In genomic region chr5:88671808-88672499, GRCh38 we compare ENCODE assay signal across 15 cellular contexts.
DNase-seq lines count a peak whose midpoint lies in the region; ATAC-seq and TF ChIP-seq lines count a peak whose summit lies in the region.
"Had no signal": no experiment of that assay in that cellular context is flagged by ENCODE, and none has a peak within 500 bp of the region (broad histone marks: within the 10 kb centered on the region; RNA-seq: fewer than 3 reads in every experiment).

No MANE protein-coding gene starts in this region.

- peaks cover 6% of the 10 kb centered on the region for H3K36me3 Mint-ChIP-seq in T-helper 2 cell treated with Interferon-gamma antibody and Interleukin-4, amounts not matched to agents 5 μg/mL and 100 μg/mL, for 36 hours (ENCODE audit: low read depth)
- H3K36me3 Mint-ChIP-seq in chondrocyte (ENCODE audit: low read depth) = peaks cover 3% of the 10 kb centered on the region

- H3K4me1 Mint-ChIP-seq in T-helper 2 cell treated with Interferon-gamma antibody and Interleukin-4, amounts not matched to agents 5 μg/mL and 100 μg/mL, for 36 hours (ENCODE audit: low read depth) = peaks cover 24% of the 10 kb centered on the region
- peaks cover 24% of the 10 kb centered on the region for H3K4me1 Mint-ChIP-seq in chondrocyte (ENCODE audit: low read depth)

- peaks cover 0 to 30% (median 25%) of the 10 kb centered on the region in 4 donors for H3K4me1 ChIP-seq in sigmoid colon
- H3K4me1 ChIP-seq: A549 had no signal

- H3K27ac Mint-ChIP-seq in T-helper 2 cell treated with Interferon-gamma antibody and Interleukin-4, amounts not matched to agents 5 μg/mL and 100 μg/mL, for 36 hours = peak overlapping the region; percentile 41
- H3K27ac Mint-ChIP-seq in chondrocyte (ENCODE audit: unreplicated experiment) = no peak overlapping the region

- H3K9me3 ChIP-seq in sigmoid colon = peaks cover 0 to 3% (median 0%) of the 10 kb centered on the region in 4 donors
- H3K9me3 ChIP-seq: A549 had no signal

- DNase-seq in T-helper 2 cell treated with Interferon-gamma antibody and Interleukin-4, amounts not matched to agents 5 μg/mL and 100 μg/mL, for 36 hours (ENCODE audit: low spot score) = no peak
- no peak for DNase-seq in T-helper 2 cell
- peak; percentile 70 for DNase-seq in RPMI8226
- peak; percentile 63 for DNase-seq in globus pallidus (ENCODE audit: low spot score)
- DNase-seq in sigmoid colon = no peak
- DNase-seq in HPDE6-E6E7 (ENCODE audit: extremely low spot score) = no peak
- DNase-seq in chondrocyte (ENCODE audit: low spot score) = no peak
- DNase-seq: activated CD4-positive, alpha-beta T cell treated with anti-CD3 and anti-CD28 coated beads, Interleukin-2, amount 50 U/mL, for 4 hours; activated naive CD4-positive, alpha-beta T cell treated with anti-CD3 and anti-CD28 coated beads, Interleukin-2, amount 50 U/mL, for 16 hours; cortex of kidney; NCI-H146; NK-92 treated with Interleukin-12 subunit alpha and Interleukin-12 subunit beta, amount 100 ng/mL, for 24 hours had no signal

- peaks cover 4% of the 10 kb centered on the region for H3K9me3 Mint-ChIP-seq in T-helper 2 cell treated with Interferon-gamma antibody and Interleukin-4, amounts not matched to agents 5 μg/mL and 100 μg/mL, for 36 hours
- no peaks in the 10 kb centered on the region for H3K9me3 Mint-ChIP-seq in chondrocyte (ENCODE audit: low read depth)

- TF ChIP-seq EP300 in sigmoid colon (IDR thresholded peaks at IDR 0.05) = no peak

- intact Hi-C loops in sigmoid colon (cut with DNase I) = no loop called here

- WGBS in sigmoid colon, 2 donors = 14 to 27% methylated on average over 22 of the region's 22 CpGs

- peak overlapping the region in 1 of 4 donors; percentile 22 for H3K27ac ChIP-seq in sigmoid colon
- H3K27ac ChIP-seq: A549, HL-60 had no signal

- no peak for TF ChIP-seq POLR2A in sigmoid colon (IDR thresholded peaks at IDR 0.05)

- H3K4me3 ChIP-seq in sigmoid colon = peak overlapping the region in 3 of 4 donors; percentile 20 to 26 (median 25)
- H3K4me3 ChIP-seq: A549 had no signal

- H3K4me3 Mint-ChIP-seq in T-helper 2 cell treated with Interferon-gamma antibody and Interleukin-4, amounts not matched to agents 5 μg/mL and 100 μg/mL, for 36 hours = no peak overlapping the region
- no peak overlapping the region for H3K4me3 Mint-ChIP-seq in chondrocyte (ENCODE audit: unreplicated experiment)

- peaks cover 87% of the 10 kb centered on the region for H3K27me3 Mint-ChIP-seq in T-helper 2 cell treated with Interferon-gamma antibody and Interleukin-4, amounts not matched to agents 5 μg/mL and 100 μg/mL, for 36 hours (ENCODE audit: low read depth)
- H3K27me3 Mint-ChIP-seq in chondrocyte (ENCODE audit: low read depth) = peaks cover 81% of the 10 kb centered on the region

- no peak for ATAC-seq in activated CD4-positive, CD25-positive, alpha-beta regulatory T cell treated with anti-CD3 and anti-CD28 coated beads, Interleukin-2, amount 50 U/mL, for 24 hours
- ATAC-seq: A549 had no signal

- TF ChIP-seq CTCF in sigmoid colon (IDR thresholded peaks at IDR 0.05) = no peak
- TF ChIP-seq CTCF in chondrocyte (IDR thresholded peaks at IDR 0.05) = no peak

- no peaks in the 10 kb centered on the region for H3K36me3 ChIP-seq in sigmoid colon

- peaks cover 52 to 100% (median 85%) of the 10 kb centered on the region in 3 donors for H3K27me3 ChIP-seq in sigmoid colon

Comparison
In these comparisons a context has a peak if more than half of its experiments do, and no peak if none do; other contexts are left out.
1. DNase-seq: peak in RPMI8226 (single experiment) and globus pallidus (single experiment); none in T-helper 2 cell treated with Interferon-gamma antibody and Interleukin-4, amounts not matched to agents 5 μg/mL and 100 μg/mL, for 36 hours (single experiment), T-helper 2 cell (0 of 5), sigmoid colon (single experiment), HPDE6-E6E7 (single experiment) and chondrocyte (single experiment).